In the genomic region with DNA sequence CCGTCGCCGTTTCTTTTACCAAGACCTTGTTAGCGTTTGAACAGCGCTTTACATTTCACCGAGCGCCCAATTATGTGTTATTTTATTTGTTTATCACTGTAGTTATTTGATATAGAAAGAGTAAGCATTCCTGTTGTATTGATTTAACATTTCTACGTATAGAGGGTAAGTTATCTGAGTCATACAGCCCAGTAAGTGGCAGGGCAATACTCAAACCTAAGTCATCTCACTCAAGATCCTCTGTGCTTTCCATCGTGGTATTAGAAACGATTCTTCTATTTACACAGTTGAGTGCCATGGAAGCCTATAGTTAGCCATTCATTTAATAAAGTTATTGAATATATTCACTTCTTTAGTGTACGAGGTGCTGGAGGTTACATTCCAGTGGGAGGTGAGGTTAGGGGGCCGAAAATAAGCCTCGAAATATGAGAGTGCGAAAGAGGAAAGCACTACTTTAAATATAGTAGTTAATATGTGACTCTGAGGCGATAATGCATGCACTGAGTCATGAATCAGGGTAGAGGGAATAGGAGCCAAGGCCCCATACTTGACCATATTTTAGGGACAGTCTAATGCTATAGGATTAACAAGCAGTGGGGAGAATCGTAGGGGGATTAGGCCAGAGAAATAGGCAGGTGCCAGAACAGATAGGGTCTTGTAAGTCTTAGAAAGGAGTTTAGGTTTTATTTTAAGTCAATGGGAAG, we compare ENCODE assay signal across 8 cellular contexts. TPM values are rescaled to one million over a fixed set of nuclear protein-coding genes. Genes with fewer than 3 reads are reported as not detected.
DNase-seq lines count a peak whose midpoint lies in the region; ATAC-seq and TF ChIP-seq lines count a peak whose summit lies in the region.

No MANE protein-coding gene starts in this region.

- no peaks in the 10 kb centered on the region for H3K27me3 Mint-ChIP-seq in T-helper 1 cell treated with Interleukin-12 subunit alpha and Interleukin-12 subunit beta and Interleukin-4 antibody, amounts not matched to agents 30 μg/mL and 1 μg/mL, for 36 hours (ENCODE audit: low read depth)
- no peaks in the 10 kb centered on the region for H3K27me3 Mint-ChIP-seq in WTC11 (ENCODE audit: low read depth)

- H3K9me3 Mint-ChIP-seq in T-helper 1 cell treated with Interleukin-12 subunit alpha and Interleukin-12 subunit beta and Interleukin-4 antibody, amounts not matched to agents 30 μg/mL and 1 μg/mL, for 36 hours: no peaks in the 10 kb centered on the region
- no peaks in the 10 kb centered on the region for H3K9me3 Mint-ChIP-seq in WTC11

- peaks cover 9% of the 10 kb centered on the region for H3K36me3 Mint-ChIP-seq in T-helper 1 cell treated with Interleukin-12 subunit alpha and Interleukin-12 subunit beta and Interleukin-4 antibody, amounts not matched to agents 30 μg/mL and 1 μg/mL, for 36 hours (ENCODE audit: low read depth)
- H3K36me3 Mint-ChIP-seq in WTC11: peaks cover 15% of the 10 kb centered on the region

- peak overlapping the region; percentile 81 for H3K27ac ChIP-seq in iPS-20b (ENCODE audit: low read length)
- H3K27ac ChIP-seq in thoracic aorta: peak overlapping the region in 1 of 2 donors; percentile 96

- TF ChIP-seq CTCF in WTC11 (IDR thresholded peaks at IDR 0.05): no peak
- TF ChIP-seq CTCF in thoracic aorta (IDR thresholded peaks at IDR 0.05): no peak

- H3K9ac ChIP-seq in iPS-20b (ENCODE audit: low read depth, low read length): peak overlapping the region; percentile 98

- peak overlapping the region; percentile 99 for H3K4me3 Mint-ChIP-seq in T-helper 1 cell treated with Interleukin-12 subunit alpha and Interleukin-12 subunit beta and Interleukin-4 antibody, amounts not matched to agents 30 μg/mL and 1 μg/mL, for 36 hours
- H3K4me3 Mint-ChIP-seq in WTC11: peak overlapping the region; percentile 98

- peaks cover 40% of the 10 kb centered on the region for H3K36me3 ChIP-seq in iPS-20b (ENCODE audit: insufficient read depth, low read depth, low read length)
- H3K36me3 ChIP-seq in thoracic aorta: no peaks in the 10 kb centered on the region

- CTCF ChIA-PET in WTC11 (lab: Charles Lee): interaction anchor here (0.7 kb wide), 1 partner anchor 11 kb away, joined by 3 read pairs; no protein-coding TSS in a partner anchor

- POLR2A ChIA-PET in WTC11 (lab: Charles Lee): no interaction called here

- peaks cover 7% of the 10 kb centered on the region; the same call in 1 of the 2 replicates for H3K4me1 ChIP-seq in iPS-20b (ENCODE audit: insufficient read depth, low read length)
- H3K4me1 ChIP-seq in thoracic aorta (ENCODE audit: control insufficient read depth in 1 of 2, low read depth in 2 of 2): peaks cover 7 to 18% of the 10 kb centered on the region in 2 donors

- ATAC-seq in WTC11 (no peak), thoracic aorta (ENCODE audit: insufficient number of reproducible peaks, low FRiP score, low read depth) (no peak), GM18519 (IDR thresholded peaks at IDR 0.05; ENCODE audit: low FRiP score, unreplicated experiment) (no peak), HG03135 (IDR thresholded peaks at IDR 0.05; ENCODE audit: unreplicated experiment) (no peak)

- DNase-seq in T-helper 1 cell: no peak
- no peak for DNase-seq in WTC11 (ENCODE audit: low spot score)
- DNase-seq in thoracic aorta (ENCODE audit: low spot score): no peak
- no peak for DNase-seq in middle frontal gyrus (ENCODE audit: extremely low spot score, low spot score)

- no peaks in the 10 kb centered on the region for H3K27me3 ChIP-seq in iPS-20b (ENCODE audit: insufficient read depth, low read length)
- no peaks in the 10 kb centered on the region for H3K27me3 ChIP-seq in thoracic aorta (replicated peaks; ENCODE audit: insufficient read depth)

- H3K4me1 Mint-ChIP-seq in T-helper 1 cell treated with Interleukin-12 subunit alpha and Interleukin-12 subunit beta and Interleukin-4 antibody, amounts not matched to agents 30 μg/mL and 1 μg/mL, for 36 hours (ENCODE audit: low read depth): peaks cover 25% of the 10 kb centered on the region
- H3K4me1 Mint-ChIP-seq in WTC11: peaks cover 15% of the 10 kb centered on the region

- no peaks in the 10 kb centered on the region for H3K9me3 ChIP-seq in iPS-20b (ENCODE audit: insufficient read depth, low read depth, low read length)
- no peaks in the 10 kb centered on the region for H3K9me3 ChIP-seq in thoracic aorta

- peak overlapping the region; percentile 92 for H3K27ac Mint-ChIP-seq in T-helper 1 cell treated with Interleukin-12 subunit alpha and Interleukin-12 subunit beta and Interleukin-4 antibody, amounts not matched to agents 30 μg/mL and 1 μg/mL, for 36 hours
- H3K27ac Mint-ChIP-seq in WTC11: peak overlapping the region; percentile 99

- peak overlapping the region; percentile 98 for H3K4me3 ChIP-seq in iPS-20b (ENCODE audit: low read length)
- H3K4me3 ChIP-seq in thoracic aorta: peak overlapping the region; percentile 91

TF ChIP-seq in WTC11, 78 proteins besides CTCF, POLR2A, EP300 and RAD21:
- TF ChIP-seq TCF7 (CRISPR knock-in tag; IDR thresholded peaks at IDR 0.05; ENCODE audit: low read depth): no peak
- TF ChIP-seq, protein P1, sequence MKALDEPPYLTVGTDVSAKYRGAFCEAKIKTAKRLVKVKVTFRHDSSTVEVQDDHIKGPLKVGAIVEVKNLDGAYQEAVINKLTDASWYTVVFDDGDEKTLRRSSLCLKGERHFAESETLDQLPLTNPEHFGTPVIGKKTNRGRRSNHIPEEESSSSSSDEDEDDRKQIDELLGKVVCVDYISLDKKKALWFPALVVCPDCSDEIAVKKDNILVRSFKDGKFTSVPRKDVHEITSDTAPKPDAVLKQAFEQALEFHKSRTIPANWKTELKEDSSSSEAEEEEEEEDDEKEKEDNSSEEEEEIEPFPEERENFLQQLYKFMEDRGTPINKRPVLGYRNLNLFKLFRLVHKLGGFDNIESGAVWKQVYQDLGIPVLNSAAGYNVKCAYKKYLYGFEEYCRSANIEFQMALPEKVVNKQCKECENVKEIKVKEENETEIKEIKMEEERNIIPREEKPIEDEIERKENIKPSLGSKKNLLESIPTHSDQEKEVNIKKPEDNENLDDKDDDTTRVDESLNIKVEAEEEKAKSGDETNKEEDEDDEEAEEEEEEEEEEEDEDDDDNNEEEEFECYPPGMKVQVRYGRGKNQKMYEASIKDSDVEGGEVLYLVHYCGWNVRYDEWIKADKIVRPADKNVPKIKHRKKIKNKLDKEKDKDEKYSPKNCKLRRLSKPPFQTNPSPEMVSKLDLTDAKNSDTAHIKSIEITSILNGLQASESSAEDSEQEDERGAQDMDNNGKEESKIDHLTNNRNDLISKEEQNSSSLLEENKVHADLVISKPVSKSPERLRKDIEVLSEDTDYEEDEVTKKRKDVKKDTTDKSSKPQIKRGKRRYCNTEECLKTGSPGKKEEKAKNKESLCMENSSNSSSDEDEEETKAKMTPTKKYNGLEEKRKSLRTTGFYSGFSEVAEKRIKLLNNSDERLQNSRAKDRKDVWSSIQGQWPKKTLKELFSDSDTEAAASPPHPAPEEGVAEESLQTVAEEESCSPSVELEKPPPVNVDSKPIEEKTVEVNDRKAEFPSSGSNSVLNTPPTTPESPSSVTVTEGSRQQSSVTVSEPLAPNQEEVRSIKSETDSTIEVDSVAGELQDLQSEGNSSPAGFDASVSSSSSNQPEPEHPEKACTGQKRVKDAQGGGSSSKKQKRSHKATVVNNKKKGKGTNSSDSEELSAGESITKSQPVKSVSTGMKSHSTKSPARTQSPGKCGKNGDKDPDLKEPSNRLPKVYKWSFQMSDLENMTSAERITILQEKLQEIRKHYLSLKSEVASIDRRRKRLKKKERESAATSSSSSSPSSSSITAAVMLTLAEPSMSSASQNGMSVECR (CRISPR knock-in tag; IDR thresholded peaks at IDR 0.05; ENCODE audit: borderline replicate concordance): 0 out of 2 replicates have a peak, but pooled peaks have one; percentile 6

RNA-seq across cellular contexts. Expression of a gene that starts 0.6 kb away (rescaled TPM):
- 39.4 to 45.2 TPM (median 41.9 TPM) in 3 replicates for total RNA-seq in WTC11 (2021)
- 10 to 100 TPM in 1 of 2 donors, not detected in 1; 10.2 TPM for total RNA-seq in thoracic aorta

RNA-seq across cellular contexts. Expression of a gene that starts 22.7 kb away (rescaled TPM):
- total RNA-seq in WTC11 (2021) (8.8 to 12.2 TPM (median 11.3 TPM) in 3 replicates), thoracic aorta (10 to 100 TPM; 30.5 to 38.2 TPM)
